ENCODE assay signal across 8 cellular contexts in the genomic region with DNA sequence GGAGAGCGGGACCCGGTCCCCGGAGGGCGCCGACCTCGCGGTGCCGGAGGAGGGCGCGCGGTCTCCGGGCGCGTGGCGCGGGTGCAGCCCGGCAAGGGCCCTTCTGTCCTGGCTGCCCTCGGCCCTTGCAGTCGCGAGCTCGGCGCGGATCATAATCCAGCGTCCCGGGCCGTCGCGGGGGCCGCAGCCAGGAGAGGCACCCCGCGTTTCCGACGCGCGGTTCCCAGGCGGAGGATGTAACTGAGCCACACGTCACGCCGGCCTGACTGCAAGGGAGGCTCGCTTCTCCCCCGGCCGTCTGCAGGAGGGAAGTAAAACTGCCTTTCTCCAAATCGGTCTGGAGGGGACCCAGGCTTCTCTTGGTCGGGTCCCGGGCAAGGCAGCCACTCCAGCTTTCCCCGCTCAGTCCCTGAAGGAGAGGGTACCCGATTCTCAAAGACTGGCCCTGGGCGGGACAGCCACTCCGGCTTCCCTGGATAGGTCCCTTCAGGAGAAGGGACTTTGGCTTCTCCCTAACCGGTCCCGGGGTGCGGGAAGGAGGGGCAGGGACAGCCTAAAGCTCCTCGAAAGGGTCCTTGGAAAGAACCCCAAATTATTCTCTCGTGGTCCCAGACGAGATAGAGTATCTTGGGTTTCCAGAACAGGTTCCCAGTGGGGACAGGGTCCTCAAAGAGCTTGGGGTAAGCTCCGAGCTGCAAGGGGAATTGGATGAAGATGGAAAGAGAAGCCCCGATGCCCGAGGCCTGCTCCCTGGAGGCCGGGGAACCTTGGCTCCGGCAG. TPM values are rescaled to one million over a fixed set of nuclear protein-coding genes. Genes with fewer than 3 reads are reported as not detected.
DNase-seq lines count a peak whose midpoint lies in the region; ATAC-seq and TF ChIP-seq lines count a peak whose summit lies in the region.

No MANE protein-coding gene starts in this region.

- TF ChIP-seq CTCF in CD8-positive, alpha-beta T cell (IDR thresholded peaks at IDR 0.05), result no peak
- TF ChIP-seq CTCF in nephron (IDR thresholded peaks at IDR 0.05; ENCODE audit: unreplicated experiment in 3 of 3), result peak in 1 of 3 experiments; percentile 11

- peak; percentile 41 for ATAC-seq in CD8-positive, alpha-beta T cell
- ATAC-seq in GM18505 (IDR thresholded peaks at IDR 0.05; ENCODE audit: unreplicated experiment), result no peak
- no peak for ATAC-seq in GM19328 (IDR thresholded peaks at IDR 0.05; ENCODE audit: unreplicated experiment)

- peaks cover 53% of the 10 kb centered on the region for H3K27me3 Mint-ChIP-seq in CD8-positive, alpha-beta T cell (ENCODE audit: low read depth)
- peaks cover 89% of the 10 kb centered on the region for H3K27me3 Mint-ChIP-seq in T-helper 2 cell treated with Interferon-gamma antibody and Interleukin-4, amounts not matched to agents 5 μg/mL and 100 μg/mL, for 36 hours (ENCODE audit: low read depth)
- peaks cover 89% of the 10 kb centered on the region for H3K27me3 Mint-ChIP-seq in nephron (ENCODE audit: low read depth)

- H3K9me3 ChIP-seq in CD8-positive, alpha-beta T cell (ENCODE audit: low read length), result no peaks in the 10 kb centered on the region
- H3K9me3 ChIP-seq in esophagus (ENCODE audit: control insufficient read depth in 2 of 2, insufficient read depth in 1 of 2, low read depth in 1 of 2, low read length in 1 of 2), result peaks cover 0 to 3% of the 10 kb centered on the region in 2 donors

- WGBS in esophagus, 2 donors, result 1% methylated on average over 48 to 60 of the region's 60 CpGs

- no peaks in the 10 kb centered on the region for H3K36me3 Mint-ChIP-seq in CD8-positive, alpha-beta T cell
- no peaks in the 10 kb centered on the region for H3K36me3 Mint-ChIP-seq in T-helper 2 cell treated with Interferon-gamma antibody and Interleukin-4, amounts not matched to agents 5 μg/mL and 100 μg/mL, for 36 hours (ENCODE audit: low read depth)
- no peaks in the 10 kb centered on the region for H3K36me3 Mint-ChIP-seq in nephron (ENCODE audit: low read depth)

- DNase-seq in CD8-positive, alpha-beta T cell, result peak in 5 of 7 experiments; percentile 17 to 63 (median 43)
- DNase-seq in T-helper 2 cell treated with Interferon-gamma antibody and Interleukin-4, amounts not matched to agents 5 μg/mL and 100 μg/mL, for 36 hours (ENCODE audit: low spot score), result no peak
- DNase-seq in H4 (ENCODE audit: low spot score) (no peak), NAMALWA (ENCODE audit: low spot score) (no peak)

- peaks cover 20% of the 10 kb centered on the region for H3K4me1 ChIP-seq in CD8-positive, alpha-beta T cell (ENCODE audit: insufficient read depth, low read length)
- H3K4me1 ChIP-seq in esophagus (ENCODE audit: control insufficient read depth in 2 of 2, insufficient read depth in 2 of 2, low read length in 1 of 2), result peaks cover 0 to 6% of the 10 kb centered on the region in 2 donors

- H3K27ac Mint-ChIP-seq in CD8-positive, alpha-beta T cell, result no peak overlapping the region
- no peak overlapping the region for H3K27ac Mint-ChIP-seq in T-helper 2 cell treated with Interferon-gamma antibody and Interleukin-4, amounts not matched to agents 5 μg/mL and 100 μg/mL, for 36 hours
- peak overlapping the region in 1 of 3 experiments; percentile 47 for H3K27ac Mint-ChIP-seq in nephron

- TF ChIP-seq POLR2A in GM18505 (IDR thresholded peaks at IDR 0.05; ENCODE audit: borderline replicate concordance, extremely low read depth, insufficient read depth, insufficient read length), result no peak

- H3K4me1 Mint-ChIP-seq in CD8-positive, alpha-beta T cell (ENCODE audit: low read depth), result peaks cover 13% of the 10 kb centered on the region
- peaks cover 5% of the 10 kb centered on the region for H3K4me1 Mint-ChIP-seq in T-helper 2 cell treated with Interferon-gamma antibody and Interleukin-4, amounts not matched to agents 5 μg/mL and 100 μg/mL, for 36 hours (ENCODE audit: low read depth)
- H3K4me1 Mint-ChIP-seq in nephron, result peaks cover 37% of the 10 kb centered on the region

- peaks cover 19% of the 10 kb centered on the region for H3K27me3 ChIP-seq in CD8-positive, alpha-beta T cell (ENCODE audit: insufficient read depth, low read length)
- peaks cover 0 to 14% of the 10 kb centered on the region in 2 donors for H3K27me3 ChIP-seq in esophagus (ENCODE audit: control insufficient read depth in 1 of 2, insufficient read depth in 2 of 2, low read length in 2 of 2)

- H3K36me3 ChIP-seq in CD8-positive, alpha-beta T cell (ENCODE audit: insufficient read depth, low read length), result no peaks in the 10 kb centered on the region
- no peaks in the 10 kb centered on the region for H3K36me3 ChIP-seq in esophagus (ENCODE audit: control insufficient read depth in 2 of 2, insufficient read depth in 2 of 2, low read length in 1 of 2)

- H3K9me3 Mint-ChIP-seq in CD8-positive, alpha-beta T cell, result no peaks in the 10 kb centered on the region
- H3K9me3 Mint-ChIP-seq in T-helper 2 cell treated with Interferon-gamma antibody and Interleukin-4, amounts not matched to agents 5 μg/mL and 100 μg/mL, for 36 hours, result no peaks in the 10 kb centered on the region
- H3K9me3 Mint-ChIP-seq in nephron, result peaks cover 3% of the 10 kb centered on the region

- no peak overlapping the region for H3K27ac ChIP-seq in CD8-positive, alpha-beta T cell (ENCODE audit: low read depth, low read length)
- peak overlapping the region; percentile 38 to 47 for H3K27ac ChIP-seq in esophagus (ENCODE audit: low read depth in 2 of 2, low read length in 1 of 2)

- intact Hi-C loops in CD8-positive, alpha-beta T cell (cut with DNase I, micrococcal nuclease), result loop anchor here (5.0 to 10.0 kb wide), 4 partner anchors 51 to 299 kb away; a partner anchor contains a TSS

- CTCF ChIA-PET in CD8-positive, alpha-beta T cell (lab: Charles Lee), result interaction anchor here (0.6 to 4.4 kb wide), 19 partner anchors 8 to 492 kb away, joined by 3 to 27 read pairs (median 5); no protein-coding TSS in a partner anchor

- POLR2A ChIA-PET in CD8-positive, alpha-beta T cell (lab: Charles Lee), result interaction anchor here (0.8 to 2.7 kb wide), 7 partner anchors 9 to 187 kb away, joined by 3 to 11 read pairs (median 3); no protein-coding TSS in a partner anchor

- peak overlapping the region; percentile 47 for H3K4me3 ChIP-seq in CD8-positive, alpha-beta T cell (ENCODE audit: low read depth, low read length)
- peak overlapping the region; percentile 25 to 48 for H3K4me3 ChIP-seq in esophagus (ENCODE audit: low read depth in 1 of 2, low read length in 2 of 2)

- peak overlapping the region; percentile 82 for H3K4me3 Mint-ChIP-seq in CD8-positive, alpha-beta T cell
- H3K4me3 Mint-ChIP-seq in T-helper 2 cell treated with Interferon-gamma antibody and Interleukin-4, amounts not matched to agents 5 μg/mL and 100 μg/mL, for 36 hours, result peak overlapping the region; percentile 58
- peak overlapping the region; percentile 81 to 89 (median 88) for H3K4me3 Mint-ChIP-seq in nephron

RNA-seq across cellular contexts. Expression of a gene that starts 0.8 kb away (rescaled TPM):
- 1 to 10 TPM; 1.4 to 2.3 TPM for total RNA-seq in CD8-positive, alpha-beta T cell
- polyA plus RNA-seq in esophagus, result 1 to 10 TPM in 1 of 2 donors, under 1 TPM in 1; 0.75 to 3.0 TPM
- 0.14 TPM in 1 of 2 replicates, not detected in the other for total RNA-seq in H4 (2014; rRNA removed; shearing (Covaris generic))

Comparison
In these comparisons a context has a peak if more than half of its experiments do, and no peak if none do; other contexts are left out.
1. DNase-seq: peak in CD8-positive, alpha-beta T cell (5 of 7); none in T-helper 2 cell treated with Interferon-gamma antibody and Interleukin-4, amounts not matched to agents 5 μg/mL and 100 μg/mL, for 36 hours (single experiment), H4 (single experiment) and NAMALWA (single experiment).
2. Peak in every context shown above with its lines, with median percentiles within 50 percentile points of each other: H3K4me3 Mint-ChIP-seq.